In genomic region chr5:178236685-178237084, GRCh38 we compare ENCODE assay signal across 15 cellular contexts. TPM values are rescaled to one million over a fixed set of nuclear protein-coding genes. Genes with fewer than 3 reads are reported as not detected.
DNase-seq lines count a peak whose midpoint lies in the region; TF ChIP-seq lines count a peak whose summit lies in the region.
"Had no signal": no experiment of that assay in that cellular context is flagged by ENCODE, and none has a peak within 500 bp of the region (broad histone marks: within the 10 kb centered on the region; RNA-seq: fewer than 3 reads in every experiment).

No MANE protein-coding gene starts in this region.

- DNase-seq in CD8-positive, alpha-beta memory T cell = no peak
- DNase-seq in OCI-M1 (lab: John Stamatoyannopoulos, UW) = peak; percentile 77
- peak; percentile 73 for DNase-seq in right atrium auricular region (ENCODE audit: low spot score)
- DNase-seq in osteoblast (ENCODE audit: insufficient read length, low spot score, missing footprints) = peak; percentile 1
- DNase-seq in ureter (ENCODE audit: low spot score) = no peak
- no peak for DNase-seq in HuH-7 (ENCODE audit: low spot score)
- no peak for DNase-seq in ascending aorta (ENCODE audit: low spot score in 2 of 2)
- no peak for DNase-seq in activated CD4-positive, alpha-beta T cell treated with anti-CD3 and anti-CD28 coated beads, Interleukin-2, amount 50 U/mL, for 48 hours
- DNase-seq: activated CD4-positive, alpha-beta memory T cell treated with anti-CD3 and anti-CD28 coated beads for 36 hours; cortex of kidney; NCI-H187 treated with DMSO at 0.1 percent for 48 hours had no signal

- H3K9me3 ChIP-seq in CD8-positive, alpha-beta memory T cell (ENCODE audit: low read length) = no peaks in the 10 kb centered on the region
- H3K9me3 ChIP-seq in right atrium auricular region (no peaks in the 10 kb centered on the region), osteoblast (ENCODE audit: low read depth, low read length) (no peaks in the 10 kb centered on the region), ascending aorta (no peaks in the 10 kb centered on the region)

- H3K27me3 ChIP-seq in CD8-positive, alpha-beta memory T cell (ENCODE audit: insufficient read depth, low read length, poor library complexity, severe bottlenecking) = no peaks in the 10 kb centered on the region
- H3K27me3 ChIP-seq in right atrium auricular region = no peaks in the 10 kb centered on the region
- no peaks in the 10 kb centered on the region for H3K27me3 ChIP-seq in osteoblast (ENCODE audit: insufficient read depth, low read length)
- no peaks in the 10 kb centered on the region for H3K27me3 ChIP-seq in ascending aorta

- H3K4me2 ChIP-seq in osteoblast (ENCODE audit: insufficient read depth, low read length) = no peak overlapping the region

- H3K36me3 ChIP-seq in CD8-positive, alpha-beta memory T cell (ENCODE audit: insufficient read depth, low read length) = no peaks in the 10 kb centered on the region
- H3K36me3 ChIP-seq in right atrium auricular region (no peaks in the 10 kb centered on the region), osteoblast (ENCODE audit: insufficient read depth, low read length) (no peaks in the 10 kb centered on the region), ascending aorta (no peaks in the 10 kb centered on the region)

- intact Hi-C loops in ascending aorta (cut with DNase I) = no loop called here

- peaks cover 57 to 82% (median 60%) of the 10 kb centered on the region in 3 donors for H3K4me1 Mint-ChIP-seq in CD8-positive, alpha-beta memory T cell

- H3K4me3 Mint-ChIP-seq in CD8-positive, alpha-beta memory T cell = peak overlapping the region in 3 of 7 donors; percentile 24 to 48 (median 39)
- H3K4me3 Mint-ChIP-seq: activated CD4-positive, alpha-beta memory T cell treated with anti-CD3 and anti-CD28 coated beads for 36 hours; activated naive CD4-positive, alpha-beta T cell treated with anti-CD3 and anti-CD28 coated beads, Interleukin-2, amount 50 U/mL, for 24 hours had no signal

- POLR2A ChIA-PET in CD8-positive, alpha-beta memory T cell (lab: Charles Lee) = no interaction called here

- H4K20me1 ChIP-seq in osteoblast (ENCODE audit: insufficient read depth, low read length) = no peaks in the 10 kb centered on the region

- TF ChIP-seq CTCF in right atrium auricular region (IDR thresholded peaks at IDR 0.05) (no peak), osteoblast (IDR thresholded peaks at IDR 0.05; ENCODE audit: extremely low read depth, low read depth, low read length) (no peak), ascending aorta (IDR thresholded peaks at IDR 0.05) (no peak)

- H3K27me3 Mint-ChIP-seq in CD8-positive, alpha-beta memory T cell = no peaks in the 10 kb centered on the region
- H3K27me3 Mint-ChIP-seq: activated CD4-positive, alpha-beta memory T cell treated with anti-CD3 and anti-CD28 coated beads for 36 hours; activated naive CD4-positive, alpha-beta T cell treated with anti-CD3 and anti-CD28 coated beads, Interleukin-2, amount 50 U/mL, for 24 hours had no signal

- no peak overlapping the region for H3K4me3 ChIP-seq in CD8-positive, alpha-beta memory T cell (ENCODE audit: low read length)
- H3K4me3 ChIP-seq in right atrium auricular region = no peak overlapping the region
- H3K4me3 ChIP-seq in osteoblast (ENCODE audit: insufficient read depth, low read length) = no peak overlapping the region
- no peak overlapping the region for H3K4me3 ChIP-seq in ascending aorta

- peaks cover 4% of the 10 kb centered on the region for H3K79me2 ChIP-seq in osteoblast (ENCODE audit: insufficient read depth, low read length)

- H2AFZ ChIP-seq in osteoblast (ENCODE audit: low read length) = no peak overlapping the region

- peaks cover 65% of the 10 kb centered on the region for H3K4me1 ChIP-seq in CD8-positive, alpha-beta memory T cell (ENCODE audit: insufficient read depth, low read length)
- H3K4me1 ChIP-seq in right atrium auricular region = peaks cover 0 to 64% of the 10 kb centered on the region in 2 donors
- H3K4me1 ChIP-seq in osteoblast (ENCODE audit: insufficient read depth, low read length) = peaks cover 11% of the 10 kb centered on the region
- peaks cover 0 to 4% of the 10 kb centered on the region in 2 donors for H3K4me1 ChIP-seq in ascending aorta

- no peaks in the 10 kb centered on the region for H3K9me3 Mint-ChIP-seq in CD8-positive, alpha-beta memory T cell
- H3K9me3 Mint-ChIP-seq: activated CD4-positive, alpha-beta memory T cell treated with anti-CD3 and anti-CD28 coated beads for 36 hours; activated naive CD4-positive, alpha-beta T cell treated with anti-CD3 and anti-CD28 coated beads, Interleukin-2, amount 50 U/mL, for 24 hours had no signal

- no peak overlapping the region for H3K27ac ChIP-seq in CD8-positive, alpha-beta memory T cell (ENCODE audit: low read depth, low read length)
- H3K27ac ChIP-seq in right atrium auricular region (peak overlapping the region; percentile 63 to 86), osteoblast (ENCODE audit: low read depth, low read length) (no peak overlapping the region), ascending aorta (no peak overlapping the region)

- CTCF ChIA-PET in CD8-positive, alpha-beta memory T cell (lab: Charles Lee) = interaction anchor here (1.0 kb wide), 1 partner anchor 13 kb away, joined by 3 read pairs; no protein-coding TSS in a partner anchor

- H3K27ac Mint-ChIP-seq in CD8-positive, alpha-beta memory T cell = peak overlapping the region in 7 of 8 donors; percentile 38 to 89 (median 76)
- H3K27ac Mint-ChIP-seq: activated naive CD4-positive, alpha-beta T cell treated with anti-CD3 and anti-CD28 coated beads, Interleukin-2, amount 50 U/mL, for 24 hours had no signal

- H3K36me3 Mint-ChIP-seq in CD8-positive, alpha-beta memory T cell = peaks cover 0 to 3% (median 0%) of the 10 kb centered on the region in 3 donors

RNA-seq across cellular contexts. Expression of gene PHYKPL, which starts 4.1 kb away (rescaled TPM):
- 10 to 100 TPM; 57.8 to 61.1 TPM for total RNA-seq in CD8-positive, alpha-beta memory T cell
- polyA plus RNA-seq in CD8-positive, alpha-beta memory T cell = 41.6 TPM
- 10 to 100 TPM; 22.8 to 34.5 TPM for total RNA-seq in right atrium auricular region
- 35.1 and 36.5 TPM in 2 replicates for total RNA-seq in osteoblast
- 132 TPM for total RNA-seq in ureter
- 89.3 TPM for total RNA-seq in ascending aorta

RNA-seq across cellular contexts. Expression of gene HNRNPAB, which starts 32.4 kb away (rescaled TPM):
- 100 to 1,000 TPM; 672 to 673 TPM for total RNA-seq in CD8-positive, alpha-beta memory T cell
- 80.5 TPM for polyA plus RNA-seq in CD8-positive, alpha-beta memory T cell
- total RNA-seq in right atrium auricular region (10 to 100 TPM; 62.4 to 69.1 TPM), osteoblast (40.9 and 42.4 TPM in 2 replicates), ureter (180 TPM), ascending aorta (99.2 TPM)

RNA-seq across cellular contexts. Expression of gene GMCL2, which starts 49.5 kb away (rescaled TPM):
- total RNA-seq in CD8-positive, alpha-beta memory T cell = not detected
- polyA plus RNA-seq in CD8-positive, alpha-beta memory T cell = not detected
- total RNA-seq in right atrium auricular region (not detected), osteoblast (not detected in 2 replicates), ureter (not detected), ascending aorta (not detected)
- total RNA-seq: activated CD4-positive, alpha-beta memory T cell treated with anti-CD3 and anti-CD28 coated beads for 36 hours; posterior vena cava; T-helper 1 cell treated with Interleukin-12 subunit alpha and Interleukin-12 subunit beta and Interleukin-4 antibody, amounts not matched to agents 30 ng/mL and 1 ng/mL, for 36 hours had no signal
- polyA plus RNA-seq: keratinocyte had no signal

Comparison
In these comparisons a context has a peak if more than half of its experiments do, and no peak if none do; other contexts are left out.
1. DNase-seq: peak in OCI-M1 (single experiment), right atrium auricular region (single experiment) and osteoblast (single experiment); none in CD8-positive, alpha-beta memory T cell (0 of 5), ureter (single experiment), HuH-7 (single experiment), ascending aorta (0 of 2) and activated CD4-positive, alpha-beta T cell treated with anti-CD3 and anti-CD28 coated beads, Interleukin-2, amount 50 U/mL, for 48 hours (0 of 2).
2. H3K27ac ChIP-seq: peak in right atrium auricular region (2 of 2); none in CD8-positive, alpha-beta memory T cell (single experiment), osteoblast (single experiment) and ascending aorta (0 of 2).